Comparison of ENCODE assay signal across 23 cellular contexts in genomic region chr3:126562737-126563276, GRCh38.
"Had no signal": no experiment of that assay in that cellular context is flagged by ENCODE, and none has a peak within 500 bp of the region (broad histone marks: within the 10 kb centered on the region; RNA-seq: fewer than 3 reads in every experiment).

No MANE protein-coding gene starts in this region.

- H3K4me1 ChIP-seq: colonic mucosa, esophagus muscularis mucosa, esophagus squamous epithelium, foreskin keratinocyte, gastrocnemius medialis, gastroesophageal sphincter, heart left ventricle, heart right ventricle had no signal

- DNase-seq: colonic mucosa; cortex of kidney; dermis blood vessel endothelial cell; dorsolateral prefrontal cortex; effector CD4-positive, alpha-beta T cell; effector CD8-positive, alpha-beta T cell; effector memory CD4-positive, alpha-beta T cell; effector memory CD8-positive, alpha-beta T cell; endodermal cell; erythroblast; esophagus squamous epithelium; foreskin fibroblast; foreskin keratinocyte; foreskin melanocyte; gastrocnemius medialis; glutamatergic neuron; head of caudate nucleus; heart left ventricle; heart right ventricle had no signal

- H3K27ac ChIP-seq: colonic mucosa, coronary artery, dorsolateral prefrontal cortex, epithelial cell of prostate, esophagus muscularis mucosa, esophagus squamous epithelium, foreskin keratinocyte, gastrocnemius medialis, gastroesophageal sphincter, heart left ventricle, heart right ventricle had no signal

- H3K9me3 ChIP-seq: colonic mucosa had no signal

- H3K4me3 ChIP-seq: colonic mucosa, coronary artery, dorsolateral prefrontal cortex, esophagus muscularis mucosa, esophagus squamous epithelium, gastrocnemius medialis, gastroesophageal sphincter, heart left ventricle, heart right ventricle had no signal

- H3K36me3 ChIP-seq: colonic mucosa, esophagus muscularis mucosa, esophagus squamous epithelium, gastrocnemius medialis, gastroesophageal sphincter, heart left ventricle, heart right ventricle had no signal
